In genomic region chr16:11447272-11447671, GRCh38 we compare ENCODE assay signal across 26 cellular contexts.
"Had no signal": no experiment of that assay in that cellular context is flagged by ENCODE, and none has a peak within 500 bp of the region (broad histone marks: within the 10 kb centered on the region; RNA-seq: fewer than 3 reads in every experiment).

No MANE protein-coding gene starts in this region.

- H3K4me3 ChIP-seq: neural progenitor cell, ovary, pancreas, prostate gland, psoas muscle, right atrium auricular region, right lobe of liver, sigmoid colon, skin epidermis, smooth muscle cell, spleen had no signal

- DNase-seq: naive B cell; naive thymus-derived CD4-positive, alpha-beta T cell; naive thymus-derived CD8-positive, alpha-beta T cell; natural killer cell; nephron progenitor cell; nucleus accumbens; occipital lobe; ovary; pancreas; psoas muscle; retina; sigmoid colon; small intestine; stimulated activated CD4-positive, alpha-beta T cell treated with anti-CD3 and anti-CD28 coated beads, Interleukin-12 subunit alpha, Interleukin-12 subunit beta, amount 100 ng/mL, for 4 hours; stimulated activated CD4-positive, alpha-beta T cell treated with anti-CD3 and anti-CD28 coated beads, Interleukin-15, amount 100 ng/mL, for 24 hours; stimulated activated CD4-positive, alpha-beta T cell treated with anti-CD3 and anti-CD28 coated beads, Interleukin-1b, Interleukin-23, amount 100 ng/mL, for 48 hours; stimulated activated CD4-positive, alpha-beta T cell treated with anti-CD3 and anti-CD28 coated beads, Interleukin-2, amount 100 ng/mL, for 24 hours had no signal

- H3K4me1 ChIP-seq: neural progenitor cell, pancreas, parathyroid adenoma, prostate gland, psoas muscle, right atrium auricular region, right lobe of liver, sigmoid colon, spleen had no signal

- H3K27me3 ChIP-seq: neural progenitor cell, neutrophil, ovary, pancreas, right atrium auricular region, right lobe of liver, sigmoid colon, spleen had no signal

- H3K9me3 ChIP-seq: neutrophil, ovary, pancreas, prostate gland, psoas muscle, right atrium auricular region, right lobe of liver, sigmoid colon, spleen had no signal

- H2AFZ ChIP-seq: neural progenitor cell, parathyroid adenoma had no signal

- H3K79me2 ChIP-seq: parathyroid adenoma had no signal

- H3K4me2 ChIP-seq: neural progenitor cell, smooth muscle cell had no signal

- H3K27ac ChIP-seq: neural progenitor cell, neutrophil, ovary, pancreas, parathyroid adenoma, prostate gland, psoas muscle, right atrium auricular region, right lobe of liver, sigmoid colon, skin epidermis, spleen had no signal

- H3K36me3 ChIP-seq: neural progenitor cell, ovary, pancreas, prostate gland, right atrium auricular region, right lobe of liver, sigmoid colon had no signal
